Comparison of ENCODE assay signal across 21 cellular contexts in genomic region chr15:47736123-47736786, GRCh38. TPM values are rescaled to one million over a fixed set of nuclear protein-coding genes. Genes with fewer than 3 reads are reported as not detected.
DNase-seq lines count a peak whose midpoint lies in the region; ATAC-seq and TF ChIP-seq lines count a peak whose summit lies in the region.
"Had no signal": no experiment of that assay in that cellular context is flagged by ENCODE, and none has a peak within 500 bp of the region (broad histone marks: within the 10 kb centered on the region; RNA-seq: fewer than 3 reads in every experiment).

No MANE protein-coding gene starts in this region.

- peaks cover 1% of the 10 kb centered on the region for H3K27me3 Mint-ChIP-seq in glutamatergic neuron (ENCODE audit: unreplicated experiment)
- peaks cover 2% of the 10 kb centered on the region for H3K27me3 Mint-ChIP-seq in activated naive CD4-positive, alpha-beta T cell treated with anti-CD3 and anti-CD28 coated beads for 36 hours (ENCODE audit: low read depth)

- H3K36me3 ChIP-seq in HUES48 (ENCODE audit: control insufficient read depth, insufficient read depth, low read length), result no peaks in the 10 kb centered on the region
- H3K36me3 ChIP-seq in parathyroid adenoma (ENCODE audit: control insufficient read depth, insufficient read depth, low read length), result no peaks in the 10 kb centered on the region
- no peaks in the 10 kb centered on the region for H3K36me3 ChIP-seq in osteoblast (ENCODE audit: insufficient read depth, low read length)
- H3K36me3 ChIP-seq: adrenal gland, BE2C had no signal

- peaks cover 8% of the 10 kb centered on the region for H3K9me3 Mint-ChIP-seq in glutamatergic neuron (ENCODE audit: unreplicated experiment)
- no peaks in the 10 kb centered on the region for H3K9me3 Mint-ChIP-seq in activated naive CD4-positive, alpha-beta T cell treated with anti-CD3 and anti-CD28 coated beads for 36 hours
- H3K9me3 Mint-ChIP-seq: natural killer cell had no signal

- H3K4me3 ChIP-seq in HUES48 (ENCODE audit: low read depth, low read length), result no peak overlapping the region
- no peak overlapping the region for H3K4me3 ChIP-seq in parathyroid adenoma (ENCODE audit: low read depth, low read length)
- no peak overlapping the region for H3K4me3 ChIP-seq in osteoblast (ENCODE audit: insufficient read depth, low read length)
- H3K4me3 ChIP-seq: adrenal gland had no signal

- H3K36me3 Mint-ChIP-seq in glutamatergic neuron (ENCODE audit: unreplicated experiment), result peaks cover 8% of the 10 kb centered on the region
- no peaks in the 10 kb centered on the region for H3K36me3 Mint-ChIP-seq in activated naive CD4-positive, alpha-beta T cell treated with anti-CD3 and anti-CD28 coated beads for 36 hours (ENCODE audit: low read depth)
- H3K36me3 Mint-ChIP-seq: immature natural killer cell, natural killer cell had no signal

- H2AFZ ChIP-seq in parathyroid adenoma (peak overlapping the region; percentile 38), osteoblast (ENCODE audit: low read length) (no peak overlapping the region)

- TF ChIP-seq CTCF in glutamatergic neuron (IDR thresholded peaks at IDR 0.05; ENCODE audit: partially characterized antibody, unreplicated experiment) (no peak), parathyroid adenoma (IDR thresholded peaks at IDR 0.05) (no peak), osteoblast (IDR thresholded peaks at IDR 0.05; ENCODE audit: extremely low read depth, low read depth, low read length) (no peak)

- CTCF ChIA-PET in activated naive CD4-positive, alpha-beta T cell treated with anti-CD3 and anti-CD28 coated beads for 36 hours (lab: Charles Lee), result no interaction called here

- peak overlapping the region; percentile 62 for H3K27ac Mint-ChIP-seq in glutamatergic neuron (ENCODE audit: unreplicated experiment)
- H3K27ac Mint-ChIP-seq in activated naive CD4-positive, alpha-beta T cell treated with anti-CD3 and anti-CD28 coated beads for 36 hours, result no peak overlapping the region
- H3K27ac Mint-ChIP-seq: activated CD4-positive, alpha-beta T cell treated with anti-CD3 and anti-CD28 coated beads, Interleukin-2, amount 10 ng/mL, durations not matched to agents 7 days and 5 days; immature natural killer cell; natural killer cell had no signal

- DNase-seq in NCI-H146 (lab: John Stamatoyannopoulos, UW), result peak; percentile 16
- DNase-seq in NCI-H146 treated with DMSO at 0.1 percent for 48 hours (lab: John Stamatoyannopoulos, UW; ENCODE audit: unreplicated experiment), result no peak
- DNase-seq in glutamatergic neuron, result no peak
- no peak for DNase-seq in activated naive CD4-positive, alpha-beta T cell treated with anti-CD3 and anti-CD28 coated beads for 36 hours
- no peak for DNase-seq in osteoblast (ENCODE audit: insufficient read length, low spot score, missing footprints)
- DNase-seq: activated CD4-positive, alpha-beta T cell treated with anti-CD3 and anti-CD28 coated beads, Interleukin-2, amount 10 ng/mL, durations not matched to agents 7 days and 5 days; adrenal gland; BE2C; central memory CD4-positive, alpha-beta T cell; COR-L47; GOT3; immature natural killer cell; natural killer cell; NCI-H1105 treated with DMSO at 0.1 percent for 48 hours; small intestine; stimulated activated CD4-positive, alpha-beta T cell treated with anti-CD3 and anti-CD28 coated beads, Interleukin-4, amount 100 ng/mL, for 4 hours had no signal

- H3K4me1 ChIP-seq in HUES48 (ENCODE audit: control insufficient read depth, insufficient read depth, low read length) (peaks cover 26% of the 10 kb centered on the region), parathyroid adenoma (peaks cover 8% of the 10 kb centered on the region), osteoblast (ENCODE audit: insufficient read depth, low read length) (no peaks in the 10 kb centered on the region)
- H3K4me1 ChIP-seq: adrenal gland, BE2C had no signal

- H3K4me1 Mint-ChIP-seq in glutamatergic neuron (ENCODE audit: low read depth, unreplicated experiment), result peaks cover 37% of the 10 kb centered on the region
- no peaks in the 10 kb centered on the region for H3K4me1 Mint-ChIP-seq in activated naive CD4-positive, alpha-beta T cell treated with anti-CD3 and anti-CD28 coated beads for 36 hours (ENCODE audit: low read depth)
- H3K4me1 Mint-ChIP-seq: activated CD4-positive, alpha-beta T cell treated with anti-CD3 and anti-CD28 coated beads, Interleukin-2, amount 10 ng/mL, durations not matched to agents 7 days and 5 days; immature natural killer cell; natural killer cell had no signal

- no peak overlapping the region for H3K4me3 Mint-ChIP-seq in glutamatergic neuron (ENCODE audit: unreplicated experiment)
- H3K4me3 Mint-ChIP-seq in activated naive CD4-positive, alpha-beta T cell treated with anti-CD3 and anti-CD28 coated beads for 36 hours, result no peak overlapping the region
- H3K4me3 Mint-ChIP-seq: activated CD4-positive, alpha-beta T cell treated with anti-CD3 and anti-CD28 coated beads, Interleukin-2, amount 10 ng/mL, durations not matched to agents 7 days and 5 days; immature natural killer cell; natural killer cell had no signal

- no peaks in the 10 kb centered on the region for H3K9me3 ChIP-seq in HUES48 (ENCODE audit: control insufficient read depth, insufficient read depth, low read length)
- H3K9me3 ChIP-seq in parathyroid adenoma (ENCODE audit: control insufficient read depth, low read length), result no peaks in the 10 kb centered on the region
- H3K9me3 ChIP-seq in osteoblast (ENCODE audit: low read depth, low read length), result no peaks in the 10 kb centered on the region
- H3K9me3 ChIP-seq: adrenal gland, BE2C had no signal

- H4K20me1 ChIP-seq in osteoblast (ENCODE audit: insufficient read depth, low read length), result no peaks in the 10 kb centered on the region

- H3K27me3 ChIP-seq in HUES48 (ENCODE audit: control insufficient read depth, insufficient read depth, low read length), result no peaks in the 10 kb centered on the region; the same call in 1 of the 2 replicates
- no peaks in the 10 kb centered on the region for H3K27me3 ChIP-seq in parathyroid adenoma (ENCODE audit: control insufficient read depth, insufficient read depth, low read length)
- H3K27me3 ChIP-seq in osteoblast (ENCODE audit: insufficient read depth, low read length), result no peaks in the 10 kb centered on the region
- H3K27me3 ChIP-seq: adrenal gland, BE2C had no signal

- H3K79me2 ChIP-seq in parathyroid adenoma (peaks cover 15% of the 10 kb centered on the region), osteoblast (ENCODE audit: insufficient read depth, low read length) (no peaks in the 10 kb centered on the region)

- intact Hi-C loops in activated naive CD4-positive, alpha-beta T cell treated with anti-CD3 and anti-CD28 coated beads for 36 hours (cut with micrococcal nuclease), result no loop called here

- no peak for ATAC-seq in HG03439 (IDR thresholded peaks at IDR 0.05; ENCODE audit: unreplicated experiment)

- no peak overlapping the region for H3K9ac ChIP-seq in HUES48 (ENCODE audit: low read depth, low read length)
- no peak overlapping the region for H3K9ac ChIP-seq in parathyroid adenoma

- peak overlapping the region; percentile 30 for H3K4me2 ChIP-seq in parathyroid adenoma (ENCODE audit: low read length)
- H3K4me2 ChIP-seq in osteoblast (ENCODE audit: insufficient read depth, low read length), result no peak overlapping the region

- peak overlapping the region; percentile 62 for H3K27ac ChIP-seq in HUES48 (ENCODE audit: low read depth, low read length)
- no peak overlapping the region for H3K27ac ChIP-seq in parathyroid adenoma
- no peak overlapping the region for H3K27ac ChIP-seq in osteoblast (ENCODE audit: low read depth, low read length)
- H3K27ac ChIP-seq: adrenal gland had no signal

RNA-seq across cellular contexts. Expression of gene SEMA6D, which starts 18.9 kb away (rescaled TPM):
- total RNA-seq in glutamatergic neuron (ENCODE audit: unreplicated experiment), result 255 TPM
- total RNA-seq in activated naive CD4-positive, alpha-beta T cell treated with anti-CD3 and anti-CD28 coated beads for 36 hours, result not detected
- total RNA-seq in osteoblast, result 8.0 and 16.2 TPM in 2 replicates
- total RNA-seq: A172; activated CD4-positive, alpha-beta T cell treated with anti-CD3 and anti-CD28 coated beads, Interleukin-2, amount 10 ng/mL, durations not matched to agents 7 days and 5 days; natural killer cell; T-helper 1 cell treated with Interleukin-12 subunit alpha and Interleukin-12 subunit beta and Interleukin-4 antibody, amounts not matched to agents 30 ng/mL and 1 ng/mL, for 36 hours had no signal

Comparison
In these comparisons a context has a peak if more than half of its experiments do, and no peak if none do; other contexts are left out.
1. RNA of gene SEMA6D, which starts 18.9 kb away (total RNA-seq): 255 TPM in glutamatergic neuron (single experiment); 8.0 to 16.2 TPM in osteoblast and not detected in activated naive CD4-positive, alpha-beta T cell treated with anti-CD3 and anti-CD28 coated beads for 36 hours; every median in the first group is over 10 times any median in the second.